In the genomic region with DNA sequence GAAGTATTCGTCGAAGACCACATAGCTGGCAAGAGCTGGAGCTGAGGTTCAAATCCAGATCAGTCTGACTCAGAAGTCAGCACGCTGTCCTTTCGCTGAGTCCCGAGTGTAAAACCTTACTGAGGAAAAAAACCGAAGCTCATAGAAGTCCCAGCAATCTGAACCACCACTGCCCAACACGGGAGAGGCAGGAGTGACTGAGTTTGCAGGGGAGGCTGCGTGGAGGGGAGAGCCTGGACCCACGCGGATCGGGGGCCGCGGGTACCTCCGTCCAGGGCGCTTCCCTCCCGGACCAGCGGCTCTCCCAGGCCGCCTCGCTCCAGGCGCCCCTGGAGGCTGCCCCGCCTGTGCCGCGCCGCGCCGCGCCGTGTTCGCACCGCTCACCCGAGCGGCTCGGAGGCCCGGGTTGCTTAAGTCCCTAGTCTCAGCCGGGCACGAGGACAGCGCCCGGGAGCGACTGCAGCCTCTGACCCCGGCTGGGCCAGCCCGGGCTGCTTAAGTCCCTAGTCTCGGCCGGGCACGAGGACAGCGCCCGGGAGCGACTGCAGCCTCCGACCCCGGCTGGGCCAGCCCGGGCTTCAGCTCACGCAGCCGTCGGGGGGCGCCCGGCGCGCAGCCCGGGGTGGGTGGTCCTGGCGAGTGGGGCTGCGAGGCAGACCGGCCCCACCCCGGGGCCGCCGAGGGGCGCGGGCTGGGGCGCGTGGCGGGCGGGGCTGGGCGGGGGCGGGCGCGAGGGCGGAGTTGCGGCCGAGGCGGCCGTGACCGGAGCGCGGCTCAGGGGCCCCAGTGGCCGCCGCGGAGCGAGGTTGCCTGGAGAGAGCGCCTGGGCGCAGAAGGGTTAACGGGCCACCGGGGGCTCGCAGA, we compare ENCODE assay signal across 7 cellular contexts. TPM values are rescaled to one million over a fixed set of nuclear protein-coding genes. Genes with fewer than 3 reads are reported as not detected.
DNase-seq lines count a peak whose midpoint lies in the region; ATAC-seq and TF ChIP-seq lines count a peak whose summit lies in the region.

TSS of gene ADAMTSL4 (plus strand) at position 777 of the 864 bp plus-strand sequence. CDS start 2,881 bp downstream, outside the sequence.

- H3K27ac ChIP-seq in OCI-LY3 (ENCODE audit: low read length): no peak within 1 kb of the TSS
- peak within 1 kb of the TSS; percentile 97 to 100 for H3K27ac ChIP-seq in ascending aorta

- H3K9ac ChIP-seq in OCI-LY3 (ENCODE audit: low read length): peak within 1 kb of the TSS; percentile 58

- H3K4me1 ChIP-seq in OCI-LY3 (ENCODE audit: low read length) (peaks cover 11% of the 10 kb centered on the region), ascending aorta (peaks cover 26 to 43% of the 10 kb centered on the region in 2 donors)

- no peaks in the 10 kb centered on the region for H3K79me2 ChIP-seq in OCI-LY3 (ENCODE audit: low read length)

- peak within 1 kb of the TSS; percentile 78 for H2AFZ ChIP-seq in OCI-LY3 (ENCODE audit: low read depth, low read length)

- no peaks in the 10 kb centered on the region for H3K36me3 ChIP-seq in OCI-LY3 (replicated peaks; ENCODE audit: low read depth, low read length)
- no peaks in the 10 kb centered on the region for H3K36me3 ChIP-seq in ascending aorta

- H3K4me3 ChIP-seq in OCI-LY3 (ENCODE audit: low read length) (peak within 1 kb of the TSS; percentile 84), ascending aorta (peak within 1 kb of the TSS; percentile 70 to 88)

- H3K27me3 ChIP-seq in OCI-LY3 (ENCODE audit: low read depth, low read length) (peaks cover 23% of the 10 kb centered on the region), ascending aorta (no peaks in the 10 kb centered on the region)

- DNase-seq in GDM1 (lab: John Stamatoyannopoulos, UW) (peak; percentile 42), ascending aorta (ENCODE audit: low spot score in 2 of 2) (peak in 1 of 2 donors; percentile 87), hepatic stellate cell (ENCODE audit: low spot score) (peak; percentile 83), renal cortical epithelial cell (ENCODE audit: low read depth) (peak; percentile 68)

- no peak for TF ChIP-seq CTCF in OCI-LY3 (IDR thresholded peaks at IDR 0.05; ENCODE audit: low read depth, low read length)
- TF ChIP-seq CTCF in ascending aorta (IDR thresholded peaks at IDR 0.05): peak in 1 of 3 experiments; percentile 33

- ATAC-seq in HG02852 (IDR thresholded peaks at IDR 0.05; ENCODE audit: unreplicated experiment) (peak; percentile 53), HG02938 (IDR thresholded peaks at IDR 0.05; ENCODE audit: unreplicated experiment) (no peak)

- H3K9me3 ChIP-seq in OCI-LY3 (ENCODE audit: insufficient read depth, low read length) (no peaks in the 10 kb centered on the region), ascending aorta (no peaks in the 10 kb centered on the region)

- H4K20me1 ChIP-seq in OCI-LY3 (ENCODE audit: insufficient read depth, low read length): no peaks in the 10 kb centered on the region

- peak within 1 kb of the TSS; percentile 98 for H3K4me2 ChIP-seq in OCI-LY3 (ENCODE audit: low read length)

- intact Hi-C loops in ascending aorta (cut with DNase I): loop anchor here (2.0 to 5.0 kb wide), 2 partner anchors 62 to 87 kb away; partner anchors contain the start of gene TARS2

RNA-seq across cellular contexts. Expression of gene ADAMTSL4, which starts in this region (rescaled TPM):
- total RNA-seq in ascending aorta: 85.3 TPM
- 1.4 and 7.4 TPM in 2 replicates for total RNA-seq in renal cortical epithelial cell

Comparison
In these comparisons a context has a peak if more than half of its experiments do, and no peak if none do; other contexts are left out.
1. RNA of gene ADAMTSL4 (total RNA-seq): 85.3 TPM in ascending aorta (single experiment); 1.4 to 7.4 TPM in renal cortical epithelial cell; every median in the first group is over 10 times any median in the second.